ENCODE assay signal across 15 cellular contexts in the genomic region with DNA sequence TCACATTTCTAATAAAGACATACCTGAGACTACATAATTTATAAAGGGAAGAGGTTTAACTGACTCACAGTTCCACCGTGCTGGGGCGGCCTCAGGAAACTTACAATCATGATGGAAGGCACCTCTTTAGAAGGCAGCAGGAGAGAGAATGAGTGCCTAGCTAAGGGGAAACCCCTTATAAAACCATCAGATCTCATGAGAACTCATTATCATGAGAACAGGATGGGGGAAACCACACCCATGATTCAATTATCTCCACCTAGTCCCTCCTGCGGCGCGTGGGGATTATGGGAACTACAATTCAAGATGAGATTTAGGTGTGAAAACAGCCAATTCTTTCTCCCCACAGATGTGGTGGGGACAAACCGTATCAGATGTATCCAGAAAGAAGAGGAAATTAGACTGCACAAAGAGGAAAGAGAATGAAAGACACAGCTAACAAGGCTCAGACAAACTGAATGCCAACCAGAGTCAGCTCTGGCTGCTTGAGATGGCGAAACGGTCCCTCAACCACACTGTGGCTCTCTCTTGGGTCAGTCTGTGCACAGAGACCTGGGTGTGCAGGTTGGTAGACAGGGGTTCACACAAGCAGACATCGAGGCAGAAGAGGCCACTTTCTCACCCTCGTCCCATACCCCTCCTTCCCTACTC.
DNase-seq lines count a peak whose midpoint lies in the region; ATAC-seq and TF ChIP-seq lines count a peak whose summit lies in the region.
"Had no signal": no experiment of that assay in that cellular context is flagged by ENCODE, and none has a peak within 500 bp of the region (broad histone marks: within the 10 kb centered on the region; RNA-seq: fewer than 3 reads in every experiment).

No MANE protein-coding gene starts in this region.

- ATAC-seq in stimulated activated naive CD8-positive, alpha-beta T cell treated with anti-CD3 and anti-CD28 coated beads, Interleukin-15, amount 100 ng/mL, for 72 hours: peak; percentile 90
- ATAC-seq in heart left ventricle: no peak

- no peak overlapping the region for H3K27ac ChIP-seq in heart left ventricle
- H3K27ac ChIP-seq: ascending aorta, dorsolateral prefrontal cortex, PC-9, upper lobe of left lung had no signal

- peak overlapping the region; percentile 69 for H3K27ac Mint-ChIP-seq in activated T-helper 1 cell treated with anti-CD3 and anti-CD28 coated beads, Interleukin-12 subunit alpha, Interleukin-12 subunit beta, Interleukin-2, Interleukin-4 antibody, amounts not matched to agents 30 ng/mL and 10 ng/mL and 1 ng/mL, durations not matched to agents 14 hours and 24 hours and 36 hours
- peak overlapping the region; percentile 22 to 46 for H3K27ac Mint-ChIP-seq in stimulated activated naive CD8-positive, alpha-beta T cell treated with anti-CD3 and anti-CD28 coated beads, Interleukin-15, amount 100 ng/mL, for 72 hours
- H3K27ac Mint-ChIP-seq: HFFc6 had no signal

- peaks cover 74% of the 10 kb centered on the region for H3K4me1 Mint-ChIP-seq in activated T-helper 1 cell treated with anti-CD3 and anti-CD28 coated beads, Interleukin-12 subunit alpha, Interleukin-12 subunit beta, Interleukin-2, Interleukin-4 antibody, amounts not matched to agents 30 ng/mL and 10 ng/mL and 1 ng/mL, durations not matched to agents 14 hours and 24 hours and 36 hours (ENCODE audit: low read depth)
- peaks cover 45% of the 10 kb centered on the region for H3K4me1 Mint-ChIP-seq in stimulated activated naive CD8-positive, alpha-beta T cell treated with anti-CD3 and anti-CD28 coated beads, Interleukin-15, amount 100 ng/mL, for 72 hours

- DNase-seq in activated gamma-delta T cell treated with anti-CD3 and anti-CD28 coated beads, Interleukin-2, amount 50 U/mL, for 16 hours (ENCODE audit: low read depth): peak; percentile 21
- no peak for DNase-seq in activated gamma-delta T cell treated with Interleukin-2 at 50 U/mL for 16 hours
- no peak for DNase-seq in activated T-helper 1 cell treated with anti-CD3 and anti-CD28 coated beads, Interleukin-12 subunit alpha, Interleukin-12 subunit beta, Interleukin-2, Interleukin-4 antibody, amounts not matched to agents 30 ng/mL and 10 ng/mL and 1 ng/mL, durations not matched to agents 14 hours and 24 hours and 36 hours (ENCODE audit: low spot score)
- peak; percentile 7 to 26 (median 10) for DNase-seq in stimulated activated CD4-positive, alpha-beta T cell treated with anti-CD3 and anti-CD28 coated beads, Interleukin-1b, Interleukin-23, amount 100 ng/mL, for 24 hours (ENCODE audit: low read depth in 4 of 4, low spot score in 1 of 4)
- DNase-seq in stimulated activated naive CD8-positive, alpha-beta T cell treated with anti-CD3 and anti-CD28 coated beads, Interleukin-15, amount 100 ng/mL, for 72 hours: peak in 1 of 2 donors; percentile 63
- DNase-seq in NAMALWA (ENCODE audit: low spot score): no peak
- no peak for DNase-seq in heart left ventricle
- DNase-seq in G401 (ENCODE audit: low spot score): no peak
- DNase-seq: dorsolateral prefrontal cortex; HFFc6; naive thymus-derived CD8-positive, alpha-beta T cell; NCI-H2171 treated with DMSO at 0.1 percent for 48 hours; PC-9; upper lobe of left lung had no signal

- H3K9me3 ChIP-seq in heart left ventricle: no peaks in the 10 kb centered on the region
- H3K9me3 ChIP-seq: ascending aorta, upper lobe of left lung had no signal

- H3K9me3 Mint-ChIP-seq in activated T-helper 1 cell treated with anti-CD3 and anti-CD28 coated beads, Interleukin-12 subunit alpha, Interleukin-12 subunit beta, Interleukin-2, Interleukin-4 antibody, amounts not matched to agents 30 ng/mL and 10 ng/mL and 1 ng/mL, durations not matched to agents 14 hours and 24 hours and 36 hours: peaks cover 31% of the 10 kb centered on the region
- H3K9me3 Mint-ChIP-seq in stimulated activated naive CD8-positive, alpha-beta T cell treated with anti-CD3 and anti-CD28 coated beads, Interleukin-15, amount 100 ng/mL, for 72 hours: peaks cover 26 to 30% of the 10 kb centered on the region in 2 donors

- no peaks in the 10 kb centered on the region for H3K36me3 ChIP-seq in heart left ventricle
- H3K36me3 ChIP-seq: ascending aorta, upper lobe of left lung had no signal

- no peak for TF ChIP-seq CTCF in heart left ventricle (IDR thresholded peaks at IDR 0.05)

- WGBS in heart left ventricle, 4 donors: 66 to 76% (median 72%) methylated on average over 10 of the region's 10 CpGs

- H3K27me3 ChIP-seq in heart left ventricle: peaks cover 0 to 3% (median 0%) of the 10 kb centered on the region in 9 donors
- H3K27me3 ChIP-seq: ascending aorta, dorsolateral prefrontal cortex, upper lobe of left lung had no signal

- peaks cover 5% of the 10 kb centered on the region for H3K27me3 Mint-ChIP-seq in activated T-helper 1 cell treated with anti-CD3 and anti-CD28 coated beads, Interleukin-12 subunit alpha, Interleukin-12 subunit beta, Interleukin-2, Interleukin-4 antibody, amounts not matched to agents 30 ng/mL and 10 ng/mL and 1 ng/mL, durations not matched to agents 14 hours and 24 hours and 36 hours (ENCODE audit: insufficient read depth)
- peaks cover 10% of the 10 kb centered on the region for H3K27me3 Mint-ChIP-seq in stimulated activated naive CD8-positive, alpha-beta T cell treated with anti-CD3 and anti-CD28 coated beads, Interleukin-15, amount 100 ng/mL, for 72 hours

- in situ Hi-C loops in G401 (cut with HindIII; ENCODE audit: low sequenced_read_pairs): no loop called here

- H3K4me3 Mint-ChIP-seq in activated T-helper 1 cell treated with anti-CD3 and anti-CD28 coated beads, Interleukin-12 subunit alpha, Interleukin-12 subunit beta, Interleukin-2, Interleukin-4 antibody, amounts not matched to agents 30 ng/mL and 10 ng/mL and 1 ng/mL, durations not matched to agents 14 hours and 24 hours and 36 hours: no peak overlapping the region
- H3K4me3 Mint-ChIP-seq in stimulated activated naive CD8-positive, alpha-beta T cell treated with anti-CD3 and anti-CD28 coated beads, Interleukin-15, amount 100 ng/mL, for 72 hours: peak overlapping the region in 1 of 2 donors; percentile 11
- H3K4me3 Mint-ChIP-seq: HFFc6 had no signal

- H3K4me1 ChIP-seq in heart left ventricle: no peaks in the 10 kb centered on the region
- H3K4me1 ChIP-seq: ascending aorta had no signal

- intact Hi-C loops in activated T-helper 1 cell treated with anti-CD3 and anti-CD28 coated beads, Interleukin-12 subunit alpha, Interleukin-12 subunit beta, Interleukin-2, Interleukin-4 antibody, amounts not matched to agents 30 ng/mL and 10 ng/mL and 1 ng/mL, durations not matched to agents 14 hours and 24 hours and 36 hours (cut with micrococcal nuclease): loop anchor here (5.0 kb wide), 1 partner anchor 72 kb away; no protein-coding TSS in a partner anchor
- intact Hi-C loops in heart left ventricle (cut with DNase I): loop anchor here in 1 of 10 donors (10.0 kb wide), 1 partner anchor 60 kb away; no protein-coding TSS in a partner anchor

- peaks cover 4% of the 10 kb centered on the region for H3K36me3 Mint-ChIP-seq in activated T-helper 1 cell treated with anti-CD3 and anti-CD28 coated beads, Interleukin-12 subunit alpha, Interleukin-12 subunit beta, Interleukin-2, Interleukin-4 antibody, amounts not matched to agents 30 ng/mL and 10 ng/mL and 1 ng/mL, durations not matched to agents 14 hours and 24 hours and 36 hours (ENCODE audit: low read depth)
- H3K36me3 Mint-ChIP-seq: naive thymus-derived CD8-positive, alpha-beta T cell had no signal

- no peak overlapping the region for H3K4me3 ChIP-seq in heart left ventricle
- H3K4me3 ChIP-seq: ascending aorta, dorsolateral prefrontal cortex, PC-9, upper lobe of left lung had no signal

- TF ChIP-seq POLR2A in heart left ventricle (IDR thresholded peaks at IDR 0.05): no peak

Comparison
In these comparisons a context has a peak if more than half of its experiments do, and no peak if none do; other contexts are left out.
1. DNase-seq: peak in activated gamma-delta T cell treated with anti-CD3 and anti-CD28 coated beads, Interleukin-2, amount 50 U/mL, for 16 hours (single experiment) and stimulated activated CD4-positive, alpha-beta T cell treated with anti-CD3 and anti-CD28 coated beads, Interleukin-1b, Interleukin-23, amount 100 ng/mL, for 24 hours (4 of 4); none in activated gamma-delta T cell treated with Interleukin-2 at 50 U/mL for 16 hours (single experiment), activated T-helper 1 cell treated with anti-CD3 and anti-CD28 coated beads, Interleukin-12 subunit alpha, Interleukin-12 subunit beta, Interleukin-2, Interleukin-4 antibody, amounts not matched to agents 30 ng/mL and 10 ng/mL and 1 ng/mL, durations not matched to agents 14 hours and 24 hours and 36 hours (single experiment), NAMALWA (single experiment), heart left ventricle (0 of 5) and G401 (single experiment).